Comparison of ENCODE assay signal across 9 cellular contexts in genomic region chr1:154972213-154972516, GRCh38. TPM values are rescaled to one million over a fixed set of nuclear protein-coding genes. Genes with fewer than 3 reads are reported as not detected.
DNase-seq lines count a peak whose midpoint lies in the region; FAIRE-seq and TF ChIP-seq lines count a peak whose summit lies in the region.
"Had no signal": no experiment of that assay in that cellular context is flagged by ENCODE, and none has a peak within 500 bp of the region (broad histone marks: within the 10 kb centered on the region; RNA-seq: fewer than 3 reads in every experiment).

No MANE protein-coding gene starts in this region.

- 42 to 68% (median 61%) methylated on average over 3 of the region's 3 CpGs for WGBS in adipose tissue, 3 donors

- peak; percentile 59 for DNase-seq in NCI-H2196 (lab: John Stamatoyannopoulos, UW; ENCODE audit: unreplicated experiment)
- no peak for DNase-seq in NCI-H2196 treated with DMSO at 0.1 percent for 48 hours (lab: John Stamatoyannopoulos, UW; ENCODE audit: unreplicated experiment)
- DNase-seq in kidney: no peak
- no peak for DNase-seq in substantia nigra (lab: John Stamatoyannopoulos, UW)
- no peak for DNase-seq in stimulated activated CD4-positive, alpha-beta T cell treated with anti-CD3 and anti-CD28 coated beads, Interleukin-2, amount 100 ng/mL, for 24 hours
- DNase-seq in activated CD4-positive, alpha-beta T cell treated with anti-CD3 and anti-CD28 coated beads for 1 hour: no peak
- no peak for DNase-seq in NCI-H2171 (lab: John Stamatoyannopoulos, UW)
- DNase-seq: activated effector memory CD4-positive, alpha-beta T cell treated with anti-CD3 and anti-CD28 coated beads, Interleukin-2, amount 50 U/mL, for 16 hours had no signal

- TF ChIP-seq CTCF in kidney (IDR thresholded peaks at IDR 0.05; ENCODE audit: borderline replicate concordance, extremely low read depth, insufficient read depth): no peak

- intact Hi-C loops in kidney (cut with DNase I): no loop called here

- H3K9ac ChIP-seq in kidney (ENCODE audit: low read length in 2 of 2): peak overlapping the region in 1 of 2 donors; percentile 83

- FAIRE-seq in kidney (lab: Jason Lieb, UNC): no peak

- H3K27ac ChIP-seq in adipose tissue (ENCODE audit: low read depth, low read length) (peak overlapping the region; percentile 61), kidney (ENCODE audit: low read depth in 2 of 2, low read length in 2 of 2) (peak overlapping the region; percentile 96 to 98), substantia nigra (ENCODE audit: low read depth, low read length, poor library complexity, severe bottlenecking) (peak overlapping the region; percentile 63)

- H3K4me1 ChIP-seq in kidney (ENCODE audit: control insufficient read depth in 1 of 2, insufficient read depth in 1 of 2, low read depth in 1 of 2, low read length in 2 of 2): peaks cover 24 to 30% of the 10 kb centered on the region in 2 donors

- peak overlapping the region; percentile 44 to 83 for H3K4me3 ChIP-seq in kidney (ENCODE audit: low read length in 2 of 2)

- peaks cover 11% of the 10 kb centered on the region in 2 donors for H3K36me3 ChIP-seq in kidney (ENCODE audit: control insufficient read depth in 1 of 2, insufficient read depth in 2 of 2, low read length in 2 of 2)

- no peaks in the 10 kb centered on the region for H3K9me3 ChIP-seq in kidney (ENCODE audit: control insufficient read depth in 1 of 2, low read length in 2 of 2)

RNA-seq across cellular contexts. Expression of gene SHC1, which starts 1.6 kb away (rescaled TPM):
- polyA plus RNA-seq in adipose tissue: 100 to 1,000 TPM in 2 of 3 donors, 10 to 100 TPM in 1; 49.1 to 197 (median 110) TPM
- total RNA-seq in kidney: 153 TPM
- 43.8 TPM for polyA plus RNA-seq in kidney (ENCODE audit: insufficient read depth, low read depth, low replicate concordance)

RNA-seq across cellular contexts. Expression of gene CKS1B, which starts 2.3 kb away (rescaled TPM):
- polyA plus RNA-seq in adipose tissue (10 to 100 TPM; 23.6 to 88.9 (median 76.3) TPM), kidney (ENCODE audit: insufficient read depth, low read depth, low replicate concordance) (43.1 TPM)
- 23.1 TPM for total RNA-seq in kidney

RNA-seq across cellular contexts. Expression of gene PYGO2, which starts 10.6 kb away (rescaled TPM):
- 10 to 100 TPM in 2 of 3 donors, 1 to 10 TPM in 1; 9.1 to 13.9 (median 13.4) TPM for polyA plus RNA-seq in adipose tissue
- total RNA-seq in kidney: 32.8 TPM
- polyA plus RNA-seq in kidney (ENCODE audit: insufficient read depth, low read depth, low replicate concordance): 26.9 TPM

RNA-seq across cellular contexts. Expression of gene FLAD1, which starts 11.0 kb away (rescaled TPM):
- polyA plus RNA-seq in adipose tissue (10 to 100 TPM; 15.3 to 37.9 (median 21.7) TPM), kidney (ENCODE audit: insufficient read depth, low read depth, low replicate concordance) (37.9 TPM)
- total RNA-seq in kidney: 34.1 TPM

RNA-seq across cellular contexts. Expression of gene PBXIP1, which starts 16.3 kb away (rescaled TPM):
- polyA plus RNA-seq in adipose tissue (10 to 100 TPM; 35.1 to 53.5 (median 38.6) TPM), kidney (ENCODE audit: insufficient read depth, low read depth, low replicate concordance) (115 TPM)
- 83.9 TPM for total RNA-seq in kidney
